8 cellular contexts compared by ENCODE assay signal in genomic region chr2:96305091-96305978, GRCh38. TPM values are rescaled to one million over a fixed set of nuclear protein-coding genes. Genes with fewer than 3 reads are reported as not detected.
DNase-seq lines count a peak whose midpoint lies in the region; ATAC-seq and FAIRE-seq lines count a peak whose summit lies in the region.

SNRNP200 (minus strand) TSS chr2:96305546; CDS start chr2:96305437, 109 bp downstream.

- ATAC-seq in GM21360 (IDR thresholded peaks at IDR 0.05; ENCODE audit: unreplicated experiment) = peak; percentile 86

- DNase-seq in COLO668 (lab: John Stamatoyannopoulos, UW; ENCODE audit: unreplicated experiment) (peak; percentile 93), HTR-8/SVneo (ENCODE audit: insufficient read length, low spot score) (peak; percentile 93), NOMO-1 (lab: John Stamatoyannopoulos, UW; ENCODE audit: unreplicated experiment in 2 of 2) (peak; percentile 87 to 94), lung microvascular endothelial cell (ENCODE audit: low read depth in 2 of 2) (peak; percentile 74 to 79)
- DNase-seq in activated CD8-positive, alpha-beta memory T cell treated with anti-CD3 and anti-CD28 coated beads for 24 hours = peak; percentile 95
- DNase-seq in effector CD8-positive, alpha-beta T cell (lab: John Stamatoyannopoulos, UW) = peak; percentile 87
- peak; percentile 78 to 87 (median 81) for DNase-seq in stimulated activated CD4-positive, alpha-beta T cell treated with anti-CD3 and anti-CD28 coated beads, TNF-alpha, amount 100 ng/mL, for 4 hours (ENCODE audit: low read depth in 3 of 3)

- peak; percentile 80 for FAIRE-seq in HTR-8/SVneo (lab: Jason Lieb, UNC)

RNA-seq across cellular contexts. Expression of gene SNRNP200, which starts in this region (rescaled TPM):
- total RNA-seq in lung microvascular endothelial cell = 40.5 and 42.1 TPM in 2 replicates

Comparison
In these comparisons a context has a peak if more than half of its experiments do, and no peak if none do; other contexts are left out.
1. Peak in every context shown above with its lines: DNase-seq and ATAC-seq.